ENCODE assay signal across 28 cellular contexts in genomic region chr18:47716632-47717185, GRCh38.
"Had no signal": no experiment of that assay in that cellular context is flagged by ENCODE, and none has a peak within 500 bp of the region (broad histone marks: within the 10 kb centered on the region; RNA-seq: fewer than 3 reads in every experiment).

No MANE protein-coding gene starts in this region.

- H3K27ac ChIP-seq: neural progenitor cell, ovary, parathyroid adenoma, psoas muscle, right lobe of liver, skin epidermis, suprapubic skin, testis, tibial artery, upper lobe of left lung, vagina had no signal

- H3K4me3 ChIP-seq: neural progenitor cell, ovary, psoas muscle, right lobe of liver, skin epidermis, suprapubic skin, testis, tibial artery, upper lobe of left lung, vagina had no signal

- H3K9me3 ChIP-seq: ovary, psoas muscle, right lobe of liver, suprapubic skin, testis, upper lobe of left lung, vagina had no signal

- DNase-seq: naive thymus-derived CD4-positive, alpha-beta T cell; natural killer cell; occipital lobe; ovary; posterior cingulate gyrus; psoas muscle; right cardiac atrium; right lobe of liver; stimulated activated CD4-positive, alpha-beta T cell treated with anti-CD3 and anti-CD28 coated beads, Interleukin-15, amount 100 ng/mL, for 24 hours; stimulated activated CD4-positive, alpha-beta T cell treated with anti-CD3 and anti-CD28 coated beads, Interleukin-2, amount 100 ng/mL, for 24 hours; stimulated activated CD4-positive, alpha-beta T cell treated with anti-CD3 and anti-CD28 coated beads, Interleukin-2, amount 100 ng/mL, for 48 hours; stimulated activated CD4-positive, alpha-beta T cell treated with anti-CD3 and anti-CD28 coated beads, Interleukin-4, amount 100 ng/mL, for 4 hours; stimulated activated CD8-positive, alpha-beta memory T cell treated with anti-CD3 and anti-CD28 coated beads, Interleukin-4, amount 100 ng/mL, for 48 hours; stimulated activated naive CD4-positive, alpha-beta T cell; stimulated activated naive CD8-positive, alpha-beta T cell treated with anti-CD3 and anti-CD28 coated beads, Interleukin-15, amount 100 ng/mL, for 72 hours; stimulated activated naive CD8-positive, alpha-beta T cell treated with anti-CD3 and anti-CD28 coated beads, Interleukin-15, Interleukin-2, amounts not matched to agents 100 U/mL and 50 U/mL, for 24 hours; substantia nigra; testis; tibial artery; trophoblast cell; upper lobe of left lung had no signal

- ATAC-seq: naive thymus-derived CD4-positive, alpha-beta T cell; natural killer cell; psoas muscle; right cardiac atrium; right lobe of liver; stimulated activated memory B cell treated with anti-CD40 and anti-IgM and Interleukin-4, amounts not matched to agents 10 μg/mL and 1 μg/mL and 100 μg/mL, for 72 hours; stimulated activated naive CD8-positive, alpha-beta T cell treated with anti-CD3 and anti-CD28 coated beads, Interleukin-15, amount 100 ng/mL, for 72 hours; stimulated activated naive CD8-positive, alpha-beta T cell treated with anti-CD3 and anti-CD28 coated beads, Interleukin-15, Interleukin-2, amounts not matched to agents 100 U/mL and 50 U/mL, for 24 hours had no signal

- H3K4me1 ChIP-seq: neural progenitor cell, parathyroid adenoma, psoas muscle, right lobe of liver, suprapubic skin, testis, tibial artery, upper lobe of left lung, vagina had no signal

- H3K9ac ChIP-seq: neural progenitor cell, parathyroid adenoma had no signal

- H3K27me3 ChIP-seq: neural progenitor cell, ovary, right lobe of liver, testis, tibial artery, upper lobe of left lung, vagina had no signal

- FAIRE-seq: urothelium cell line had no signal

- H3K36me3 ChIP-seq: neural progenitor cell, ovary, right lobe of liver, suprapubic skin, tibial artery, upper lobe of left lung, vagina had no signal
